Comparison of ENCODE assay signal across 8 cellular contexts in genomic region chrX:24081661-24082154, GRCh38. TPM values are rescaled to one million over a fixed set of nuclear protein-coding genes. Genes with fewer than 3 reads are reported as not detected.
A peak's percentile ranks its signal among the peaks of the same experiment; 100 is the strongest.
DNase-seq lines count a peak whose midpoint lies in the region; TF ChIP-seq lines count a peak whose summit lies in the region.

No MANE protein-coding gene starts in this region.

- DNase-seq in A673 (ENCODE audit: low spot score) (peak; percentile 72), SK-N-DZ (ENCODE audit: low spot score) (peak; percentile 69), adrenal gland (peak; percentile 34 to 78 (median 62)), iPS-NIHi7 (ENCODE audit: extremely low spot score) (peak; percentile 32), mesenteric fat pad (ENCODE audit: low spot score) (no peak)
- DNase-seq in Jurkat, Clone E6-1 (ENCODE audit: low read depth, low spot score) = peak; percentile 42
- peak; percentile 22 for DNase-seq in stimulated activated CD4-positive, alpha-beta T cell treated with anti-CD3 and anti-CD28 coated beads, Interleukin-2, amount 100 ng/mL, for 4 hours (ENCODE audit: low read depth)

- no TSS peak for BruUV-seq in A673 (replicated peaks; lab: Mats Ljungman, UMichigan)

- peak overlapping the region; percentile 34 for H3K4me3 ChIP-seq in A673 (ENCODE audit: low read depth, low read length, poor library complexity, severe bottlenecking)
- no peak overlapping the region for H3K4me3 ChIP-seq in GM12875 (ENCODE audit: low read depth, low read length)
- no peak overlapping the region for H3K4me3 ChIP-seq in Jurkat, Clone E6-1 (ENCODE audit: low read length)
- H3K4me3 ChIP-seq in adrenal gland = no peak overlapping the region

- 10 to 36% (median 24%) methylated on average over 12 to 14 of the region's 14 CpGs for WGBS in adrenal gland, 4 donors

- peaks cover 10% of the 10 kb centered on the region for H3K36me3 ChIP-seq in A673 (ENCODE audit: insufficient read depth, low read length, poor library complexity, severe bottlenecking)
- peaks cover 0 to 13% of the 10 kb centered on the region in 2 donors for H3K36me3 ChIP-seq in adrenal gland (replicated peaks in 1 of 2)

- TF ChIP-seq CTCF in A673 (conservative IDR thresholded peaks at IDR 0.05; ENCODE audit: low read depth, low read length) = peak; percentile 78
- peak; percentile 44 for TF ChIP-seq CTCF in GM12875 (IDR thresholded peaks at IDR 0.05; ENCODE audit: borderline replicate concordance, insufficient read depth, low read depth, low read length)
- TF ChIP-seq CTCF in adrenal gland (IDR thresholded peaks at IDR 0.05) = peak in 5 of 6 experiments; percentile 11 to 40 (median 24)

- POLR2A ChIA-PET in A673 (lab: Charles Lee; ENCODE audit: low non-redundant PET) = no interaction called here

- TF ChIP-seq POLR2A in adrenal gland (IDR thresholded peaks at IDR 0.05) = no peak

- H3K4me1 ChIP-seq in A673 (ENCODE audit: insufficient read depth, low read length, poor library complexity, severe bottlenecking) = no peaks in the 10 kb centered on the region
- H3K4me1 ChIP-seq in adrenal gland (replicated peaks in 1 of 2) = no peaks in the 10 kb centered on the region

- no peaks in the 10 kb centered on the region for H3K9me3 ChIP-seq in A673 (ENCODE audit: low read depth, low read length, poor library complexity, severe bottlenecking)
- no peaks in the 10 kb centered on the region for H3K9me3 ChIP-seq in adrenal gland (replicated peaks in 1 of 3)

- CTCF ChIA-PET in A673 (lab: Charles Lee) = interaction anchor here (0.7 kb wide), 1 partner anchor 162 kb away, joined by 3 read pairs; no protein-coding TSS in a partner anchor

- H3K27ac ChIP-seq in A673 (ENCODE audit: low read depth, low read length, poor library complexity, severe bottlenecking) (no peak overlapping the region), adrenal gland (no peak overlapping the region)

- intact Hi-C loops in A673 (cut with micrococcal nuclease; ENCODE audit: unreplicated experiment) (loop anchor here (2.0 kb wide), 1 partner anchor 161 kb away; no protein-coding TSS in a partner anchor), adrenal gland (cut with DNase I) (loop anchor here (5.0 to 10.0 kb wide), 2 partner anchors 153 to 161 kb away; no protein-coding TSS in a partner anchor)

- H3K27me3 ChIP-seq in A673 (replicated peaks; ENCODE audit: insufficient read depth, low read depth, low read length, poor library complexity) (no peaks in the 10 kb centered on the region), adrenal gland (no peaks in the 10 kb centered on the region)

RNA-seq across cellular contexts. Expression of gene EIF2S3, which starts 27.0 kb away (rescaled TPM):
- total RNA-seq in A673 (2021) = 218 and 225 TPM in 2 replicates
- polyA plus RNA-seq in Jurkat, Clone E6-1 (2012; ENCODE audit: insufficient read depth, insufficient read length) = 158 TPM
- 175 and 208 TPM in 2 replicates for polyA plus RNA-seq in SK-N-DZ (2014; cell fraction: cytosol; rRNA removed)
- polyA plus RNA-seq in SK-N-DZ (2014; cell fraction: nucleus; rRNA removed) = 176 and 247 TPM in 2 replicates
- 100 to 1,000 TPM in 6 of 8 donors, 10 to 100 TPM in 2; 73.4 to 185 (median 127) TPM for total RNA-seq in adrenal gland
- 10 to 100 TPM; 49.1 to 95.9 (median 50.3) TPM for polyA plus RNA-seq in adrenal gland
- total RNA-seq in mesenteric fat pad = 143 TPM

RNA-seq across cellular contexts. Expression of gene KLHL15, which starts 54.7 kb away (rescaled TPM):
- total RNA-seq in A673 (2021) = 10.9 and 12.0 TPM in 2 replicates
- polyA plus RNA-seq in Jurkat, Clone E6-1 (2012; ENCODE audit: insufficient read depth, insufficient read length) = 5.4 TPM
- polyA plus RNA-seq in SK-N-DZ (2014; cell fraction: cytosol; rRNA removed) = 9.0 TPM in 2 replicates
- 5.8 and 5.9 TPM in 2 replicates for polyA plus RNA-seq in SK-N-DZ (2014; cell fraction: nucleus; rRNA removed)
- 10 to 100 TPM in 7 of 8 donors, 1 to 10 TPM in 1; 9.5 to 75.3 (median 17.8) TPM for total RNA-seq in adrenal gland
- 10 to 100 TPM in 1 of 3 donors, 1 to 10 TPM in 2; 1.5 to 16.7 (median 3.1) TPM for polyA plus RNA-seq in adrenal gland
- 10.0 TPM for total RNA-seq in mesenteric fat pad

Comparison
In these comparisons a context has a peak if more than half of its experiments do, and no peak if none do; other contexts are left out.
1. CTCF ChIP-seq: peak in every context shown above with its lines; median percentile 78 in A673; 44 in GM12875; 24 in adrenal gland.